ENCODE assay signal across 3 cellular contexts in genomic region chr19:41666075-41666474, GRCh38.
A peak's percentile ranks its signal among the peaks of the same experiment; 100 is the strongest.
TF ChIP-seq lines count a peak whose summit lies in the region.

No MANE protein-coding gene starts in this region.

TF ChIP-seq in HepG2, 621 proteins besides CTCF, POLR2A, EP300 and RAD21:
- TF ChIP-seq PAWR (CRISPR knock-in tag; IDR thresholded peaks at IDR 0.05; ENCODE audit: borderline replicate concordance), result no peak
- TF ChIP-seq KDM5A (IDR thresholded peaks at IDR 0.05; ENCODE audit: borderline replicate concordance, low read length), result peak; percentile 65; the same call in 1 of the 2 replicates
- peak; percentile 52; the same call in 1 of the 2 replicates for TF ChIP-seq SETDB1 (CRISPR knock-in tag; IDR thresholded peaks at IDR 0.05; ENCODE audit: borderline replicate concordance)

TF ChIP-seq in HEK293, 187 proteins besides CTCF, POLR2A, EP300 and RAD21 (continues in another document):
- TF ChIP-seq ZNF558 (tag by site-specific recombination; IDR thresholded peaks at IDR 0.05) (no peak), ZSCAN18 (tag by site-specific recombination; IDR thresholded peaks at IDR 0.05) (no peak), ZBTB6 (tag by site-specific recombination; IDR thresholded peaks at IDR 0.05) (no peak), PBX3 (CRISPR knock-in tag; IDR thresholded peaks at IDR 0.05) (no peak), PRDM4 (tag by site-specific recombination; IDR thresholded peaks at IDR 0.05) (no peak), GLIS2 (tag by site-specific recombination; IDR thresholded peaks at IDR 0.05) (no peak), ZNF670 (tag by site-specific recombination; IDR thresholded peaks at IDR 0.05; ENCODE audit: low read depth) (no peak), ZNF350 (tag by site-specific recombination; IDR thresholded peaks at IDR 0.05) (no peak), HIC1 (tag by site-specific recombination; IDR thresholded peaks at IDR 0.05) (no peak), ZNF621 (tag by site-specific recombination; IDR thresholded peaks at IDR 0.05) (no peak), SETDB1 (IDR thresholded peaks at IDR 0.05; ENCODE audit: insufficient read length, low read length) (peak; percentile 94), TRIM28 (IDR thresholded peaks at IDR 0.05; ENCODE audit: borderline replicate concordance, low read length) (peak; percentile 93), ZFP3 (tag by site-specific recombination; IDR thresholded peaks at IDR 0.05; ENCODE audit: low read depth) (no peak), ZNF785 (tag by site-specific recombination; IDR thresholded peaks at IDR 0.05) (no peak), ZNF140 (tag by site-specific recombination; IDR thresholded peaks at IDR 0.05) (peak; percentile 88; the same call in 1 of the 2 replicates), ZNF184 (tag by site-specific recombination; IDR thresholded peaks at IDR 0.05) (no peak)

TF ChIP-seq in K562, 482 proteins besides CTCF, POLR2A, EP300 and RAD21 (continues in another document):
- TF ChIP-seq PBX2 (CRISPR knock-in tag; IDR thresholded peaks at IDR 0.05; ENCODE audit: low read depth) (no peak), PBX2 (tag; conservative IDR thresholded peaks at IDR 0.05; ENCODE audit: low read depth) (no peak), ZBTB33 (CRISPR knock-in tag; IDR thresholded peaks at IDR 0.05) (no peak), KLF16 (IDR thresholded peaks at IDR 0.05) (no peak), MTA1 (IDR thresholded peaks at IDR 0.05; ENCODE audit: borderline replicate concordance) (no peak), ZNF280A (IDR thresholded peaks at IDR 0.05; ENCODE audit: low read depth, partially characterized antibody) (peak; percentile 67), JUN (IDR thresholded peaks at IDR 0.05; ENCODE audit: borderline replicate concordance, low read depth, low read length) (no peak), JUN (CRISPR knock-in tag; IDR thresholded peaks at IDR 0.05; ENCODE audit: borderline replicate concordance) (no peak), KLF10 (CRISPR knock-in tag; IDR thresholded peaks at IDR 0.05) (no peak), ZKSCAN1 (IDR thresholded peaks at IDR 0.05; ENCODE audit: low read depth, low read length) (no peak), MAFK (IDR thresholded peaks at IDR 0.05; ENCODE audit: low read length) (no peak), NFIX (CRISPR knock-in tag; IDR thresholded peaks at IDR 0.05; ENCODE audit: low read depth) (no peak), CBX1 (IDR thresholded peaks at IDR 0.05; ENCODE audit: low read depth) (peak; percentile 87), NBN (IDR thresholded peaks at IDR 0.05; ENCODE audit: low read depth) (no peak), BRCA1 (IDR thresholded peaks at IDR 0.05) (no peak), BRCA1 (CRISPR knock-in tag; IDR thresholded peaks at IDR 0.05) (no peak), ETS2 (tag; IDR thresholded peaks at IDR 0.05; ENCODE audit: borderline replicate concordance, poor library complexity, severe bottlenecking) (no peak), CBX3 (IDR thresholded peaks at IDR 0.05; ENCODE audit: borderline replicate concordance in 1 of 2, low read length in 2 of 2) (peak in 1 of 2 experiments; percentile 79; a peak in 2 of 3 replicates), AFF4 (CRISPR knock-in tag; IDR thresholded peaks at IDR 0.05) (no peak), TRIM28 (IDR thresholded peaks at IDR 0.05) (peak; percentile 74; the same call in 1 of the 2 replicates), ZNF280B (CRISPR knock-in tag; IDR thresholded peaks at IDR 0.05) (0 out of 2 replicates have a peak, but pooled peaks have one; percentile 33), ZNF354B (CRISPR knock-in tag; IDR thresholded peaks at IDR 0.05) (no peak), ZBTB5 (IDR thresholded peaks at IDR 0.05) (no peak), DNMT1 (IDR thresholded peaks at IDR 0.05) (no peak), DEAF1 (CRISPR knock-in tag; IDR thresholded peaks at IDR 0.05) (no peak), ZFP30 (CRISPR knock-in tag; IDR thresholded peaks at IDR 0.05; ENCODE audit: borderline replicate concordance) (no peak), CBX5 (IDR thresholded peaks at IDR 0.05; ENCODE audit: borderline replicate concordance, low read depth) (peak; percentile 92), NR1H2 (CRISPR knock-in tag; IDR thresholded peaks at IDR 0.05) (no peak), ZHX1 (conservative IDR thresholded peaks at IDR 0.05; ENCODE audit: low read length) (no peak)
